Comparison of ENCODE assay signal across 20 cellular contexts in the genomic region with DNA sequence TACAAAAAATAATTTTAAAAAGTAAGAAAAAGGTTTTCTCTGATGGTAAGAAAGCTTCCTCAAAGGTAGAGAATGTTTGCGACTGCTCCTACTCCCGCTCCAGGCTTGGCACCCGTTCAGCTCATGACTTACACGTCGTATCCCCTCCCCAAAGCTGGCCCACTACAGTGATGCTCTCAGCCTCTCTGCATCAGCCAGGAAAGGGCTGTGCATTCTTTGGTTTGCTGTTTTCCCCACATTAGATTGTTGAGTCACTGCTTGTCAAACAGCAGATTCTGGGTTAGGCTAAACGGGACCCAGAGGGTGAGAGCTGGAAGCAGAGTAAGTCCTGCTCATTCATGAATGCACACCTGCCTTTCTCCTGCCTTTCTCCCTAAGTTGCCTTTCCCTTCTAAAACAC. TPM values are rescaled to one million over a fixed set of nuclear protein-coding genes. Genes with fewer than 3 reads are reported as not detected.
A peak's percentile ranks its signal among the peaks of the same experiment; 100 is the strongest.
DNase-seq lines count a peak whose midpoint lies in the region; ATAC-seq and TF ChIP-seq lines count a peak whose summit lies in the region.
"Had no signal": no experiment of that assay in that cellular context is flagged by ENCODE, and none has a peak within 500 bp of the region (broad histone marks: within the 10 kb centered on the region; RNA-seq: fewer than 3 reads in every experiment).

No MANE protein-coding gene starts in this region.

- 0 out of 2 replicates have a peak, but pooled peaks cover 3% of the 10 kb centered on the region for H3K9me3 ChIP-seq in MG63
- no peaks in the 10 kb centered on the region for H3K9me3 ChIP-seq in gastrocnemius medialis
- H3K9me3 ChIP-seq: A549, ascending aorta, psoas muscle, uterus had no signal

- ATAC-seq in GM18873 (IDR thresholded peaks at IDR 0.05; ENCODE audit: low FRiP score, unreplicated experiment) (no peak), gastrocnemius medialis (no peak), GM18511 (IDR thresholded peaks at IDR 0.05; ENCODE audit: unreplicated experiment) (no peak)
- ATAC-seq: A549, left lobe of liver, psoas muscle had no signal

- no peak for TF ChIP-seq POLR2A in gastrocnemius medialis (IDR thresholded peaks at IDR 0.05)

- H3K4me3 ChIP-seq in MG63 (no peak overlapping the region), gastrocnemius medialis (no peak overlapping the region)
- H3K4me3 ChIP-seq: A549, ascending aorta, psoas muscle, uterus had no signal

- peak overlapping the region; percentile 79 for H3K27ac ChIP-seq in caudate nucleus (ENCODE audit: low read depth, low read length)
- H3K27ac ChIP-seq in gastrocnemius medialis, result no peak overlapping the region
- H3K27ac ChIP-seq: A549, ascending aorta, psoas muscle, uterus had no signal

- in situ Hi-C loops in gastrocnemius medialis (cut with MboI; ENCODE audit: low sequenced_read_pairs in 4 of 4), result no loop called here

- H3K4me1 ChIP-seq in gastrocnemius medialis, result no peaks in the 10 kb centered on the region
- H3K4me1 ChIP-seq: A549, ascending aorta, psoas muscle, uterus had no signal

- TF ChIP-seq CTCF in gastrocnemius medialis (IDR thresholded peaks at IDR 0.05 in 4 of 5, conservative IDR thresholded peaks at IDR 0.05 in 1 of 5), result no peak

- no peaks in the 10 kb centered on the region for H3K27me3 ChIP-seq in MG63
- H3K27me3 ChIP-seq in gastrocnemius medialis, result no peaks in the 10 kb centered on the region
- H3K27me3 ChIP-seq: ascending aorta, uterus had no signal

- DNase-seq in AG08396 (ENCODE audit: low spot score) (peak; percentile 63), MG63 (peak; percentile 48), caudate nucleus (lab: John Stamatoyannopoulos, UW) (peak in 15 of 61 donors; percentile 13 to 57 (median 19)), hepatic stellate cell (ENCODE audit: low spot score) (peak; percentile 68), gastrocnemius medialis (no peak), NCI-H2227 (lab: John Stamatoyannopoulos, UW; ENCODE audit: unreplicated experiment) (no peak)
- DNase-seq: activated CD4-positive, alpha-beta T cell treated with anti-CD3 and anti-CD28 coated beads, Interleukin-2, amount 50 U/mL, for 4 hours; activated naive CD4-positive, alpha-beta T cell; cortex of kidney; DMS79 treated with DMSO at 0.1 percent for 48 hours; KG1; NCI-H2029; NCI-H510A treated with DMSO at 0.1 percent for 48 hours; psoas muscle; uterus had no signal

- intact Hi-C loops in gastrocnemius medialis (cut with DNase I; ENCODE audit: low total_unique reads), result no loop called here

- H3K36me3 ChIP-seq in MG63 (peaks cover 28% of the 10 kb centered on the region), gastrocnemius medialis (no peaks in the 10 kb centered on the region)
- H3K36me3 ChIP-seq: ascending aorta, uterus had no signal

RNA-seq across cellular contexts. Expression of a gene that starts 54.7 kb away (rescaled TPM):
- 115 and 134 TPM in 2 replicates for total RNA-seq in MG63 (2014; rRNA removed; shearing (Covaris generic); ENCODE audit: low replicate concordance)
- 10 to 100 TPM in 1 of 4 donors, 1 to 10 TPM in 3; 6.0 to 10.3 (median 8.2) TPM for total RNA-seq in gastrocnemius medialis

Comparison
In these comparisons a context has a peak if more than half of its experiments do, and no peak if none do; other contexts are left out.
1. DNase-seq: peak in AG08396 (single experiment), MG63 (single experiment) and hepatic stellate cell (single experiment); none in gastrocnemius medialis (0 of 2) and NCI-H2227 (single experiment).
2. RNA of a gene that starts 54.7 kb away (total RNA-seq): 115 to 134 TPM in MG63; 6.0 to 10.3 TPM in gastrocnemius medialis; every median in the first group is over 10 times any median in the second.